ENCODE assay signal across 1 cellular context in genomic region chr22:45312856-45313255, GRCh38.
TF ChIP-seq lines count a peak whose summit lies in the region.

No MANE protein-coding gene starts in this region.

TF ChIP-seq in HepG2, 621 proteins besides CTCF, POLR2A, EP300 and RAD21:
- no peak for TF ChIP-seq ZNF558 (CRISPR knock-in tag; IDR thresholded peaks at IDR 0.05; ENCODE audit: borderline replicate concordance)
TF ChIP-seq in HepG2: peak in this region for 0.
